ENCODE assay signal across 9 cellular contexts in the genomic region with DNA sequence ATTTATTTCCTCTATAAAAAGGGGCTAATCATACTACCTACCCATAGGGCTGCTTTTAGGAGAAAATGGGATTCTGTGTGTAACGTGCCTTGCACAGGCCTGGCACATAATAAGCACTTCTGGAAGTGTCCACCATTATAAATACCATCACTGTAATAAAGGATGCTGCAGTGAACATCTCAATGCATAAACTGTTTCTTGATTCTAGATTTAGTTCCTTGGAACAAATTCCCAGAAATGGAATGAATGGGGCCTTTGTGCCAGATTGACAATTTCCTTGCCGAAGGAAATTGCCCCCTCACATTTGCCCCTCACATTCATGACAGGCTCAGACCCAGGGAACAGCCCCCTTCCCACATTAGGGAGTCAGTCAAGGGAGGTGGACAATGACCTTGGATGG. TPM values are rescaled to one million over a fixed set of nuclear protein-coding genes. Genes with fewer than 3 reads are reported as not detected.
"Had no signal": no experiment of that assay in that cellular context is flagged by ENCODE, and none has a peak within 500 bp of the region (broad histone marks: within the 10 kb centered on the region; RNA-seq: fewer than 3 reads in every experiment).

No MANE protein-coding gene starts in this region.

- ATAC-seq: HCT116, HepG2 had no signal

- DNase-seq: GM23248, GOT3, H7, HFFc6 had no signal

RNA-seq across cellular contexts. Expression of a gene that starts 29.2 kb away (rescaled TPM):
- total RNA-seq: GM23248, H4, H7, HepG2, HFFc6, HT1080 had no signal
- polyA plus RNA-seq: GM23248, IgD-negative memory B cell had no signal

RNA-seq across cellular contexts. Expression of a gene that starts 54.9 kb away (rescaled TPM):
- total RNA-seq: GM23248, H4, H7, HepG2, HFFc6, HT1080 had no signal
- polyA plus RNA-seq: GM23248, IgD-negative memory B cell had no signal

RNA-seq across cellular contexts. Expression of a gene that starts 59.3 kb away (rescaled TPM):
- total RNA-seq: GM23248, H4, H7, HepG2, HFFc6, HT1080 had no signal
- polyA plus RNA-seq: GM23248, HepG2, IgD-negative memory B cell had no signal
